In the genomic region with DNA sequence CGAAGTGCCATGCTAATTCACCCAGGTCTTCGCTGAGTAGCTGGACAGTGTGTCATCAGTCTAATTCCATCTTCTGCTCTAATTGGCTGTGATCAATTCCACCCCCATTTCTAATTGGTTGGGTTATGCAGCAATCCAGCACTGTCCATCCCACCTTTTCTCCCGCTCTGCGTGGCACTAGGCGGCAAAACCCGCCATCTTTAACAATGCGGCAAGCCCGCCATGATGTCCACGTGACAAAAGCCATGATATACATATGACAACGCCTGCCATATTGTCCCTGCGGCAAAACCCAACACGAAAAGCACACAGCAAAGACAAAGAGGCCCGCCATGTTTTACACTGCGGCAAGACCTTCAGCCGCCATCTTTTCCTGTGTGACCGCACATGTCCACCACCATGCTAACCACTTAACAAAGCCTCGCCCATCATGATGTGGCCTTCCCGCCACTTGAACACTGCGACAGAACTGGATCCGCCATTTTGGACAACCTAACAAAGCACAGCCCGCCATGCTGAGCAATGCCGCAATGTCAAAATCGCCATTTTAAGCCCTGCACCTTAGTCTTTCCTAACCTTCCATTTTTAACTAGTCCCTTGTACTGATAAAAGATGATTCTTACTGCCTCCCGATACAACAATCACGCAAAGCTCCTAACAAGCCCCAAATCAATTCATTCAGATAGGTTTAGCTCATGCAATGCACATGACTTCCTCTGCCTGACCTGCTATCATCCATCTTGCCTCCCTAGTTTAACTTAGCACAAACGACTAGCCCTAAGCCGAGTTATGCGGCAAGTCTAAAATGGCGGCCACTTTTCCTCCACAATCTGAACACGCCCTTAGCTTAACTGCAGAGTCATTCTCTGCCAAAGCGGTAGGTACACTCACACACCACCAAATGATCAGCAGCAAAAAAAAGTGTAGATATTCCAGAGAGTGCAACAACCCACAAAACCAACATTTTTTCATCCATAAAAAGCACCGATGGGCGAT, we compare ENCODE assay signal across 10 cellular contexts.
DNase-seq lines count a peak whose midpoint lies in the region; ATAC-seq lines count a peak whose summit lies in the region.
"Had no signal": no experiment of that assay in that cellular context is flagged by ENCODE, and none has a peak within 500 bp of the region (broad histone marks: within the 10 kb centered on the region; RNA-seq: fewer than 3 reads in every experiment).

No MANE protein-coding gene starts in this region.

- DNase-seq in T-helper 22 cell (ENCODE audit: low read depth) (peak; percentile 71), kidney tubule cell (ENCODE audit: low spot score) (peak; percentile 96), iPS-NIHi7 (ENCODE audit: extremely low spot score) (no peak)
- DNase-seq: activated B cell treated with CpG ODN at 0.5 μM for 24 hours, lower lobe of right lung had no signal

- peaks cover 16 to 30% (median 19%) of the 10 kb centered on the region in 10 experiments; a peak in 17 of 20 replicates for H3K4me1 ChIP-seq in BLaER1 treated with 17β-estradiol and CSF1 and Interleukin-3, amounts not matched to agents 10 nM and 100 nM
- H3K4me1 ChIP-seq: lower lobe of right lung had no signal

- H3K4me3 ChIP-seq in BLaER1 treated with 17β-estradiol and CSF1 and Interleukin-3, amounts not matched to agents 10 nM and 100 nM: peak overlapping the region; percentile 67 to 85 (median 80)
- H3K4me3 ChIP-seq: lower lobe of right lung had no signal

- H3K4me2 ChIP-seq in BLaER1 treated with 17β-estradiol and CSF1 and Interleukin-3, amounts not matched to agents 10 nM and 100 nM: peak overlapping the region in 9 of 11 experiments; percentile 28 to 71 (median 45); a peak in 12 of 22 replicates

- H3K9me3 ChIP-seq in BLaER1 treated with 17β-estradiol and CSF1 and Interleukin-3, amounts not matched to agents 10 nM and 100 nM (replicated peaks in 1 of 11): peaks cover 0 to 7% (median 0%) of the 10 kb centered on the region in 11 experiments; a peak in 2 of 22 replicates
- H3K9me3 ChIP-seq: lower lobe of right lung had no signal

- peak; percentile 68 for ATAC-seq in GM21576 (IDR thresholded peaks at IDR 0.05; ENCODE audit: unreplicated experiment)
- no peak for ATAC-seq in HG02759 (IDR thresholded peaks at IDR 0.05; ENCODE audit: unreplicated experiment)
- no peak for ATAC-seq in HG02973 (IDR thresholded peaks at IDR 0.05; ENCODE audit: unreplicated experiment)
- no peak for ATAC-seq in HG02642 (IDR thresholded peaks at IDR 0.05; ENCODE audit: poor library complexity, unreplicated experiment)

- H3K36me3 ChIP-seq in BLaER1 treated with 17β-estradiol and CSF1 and Interleukin-3, amounts not matched to agents 10 nM and 100 nM: peaks cover 4 to 31% (median 19%) of the 10 kb centered on the region in 11 experiments; a peak in 19 of 22 replicates
- H3K36me3 ChIP-seq: lower lobe of right lung had no signal

- H4K20me1 ChIP-seq in BLaER1 treated with 17β-estradiol and CSF1 and Interleukin-3, amounts not matched to agents 10 nM and 100 nM: peaks cover 39 to 45% (median 41%) of the 10 kb centered on the region in 11 experiments

- H3K9ac ChIP-seq in BLaER1 treated with 17β-estradiol and CSF1 and Interleukin-3, amounts not matched to agents 10 nM and 100 nM: peak overlapping the region; percentile 87 to 94 (median 91)

- peak overlapping the region; percentile 74 to 92 (median 91) for H3K27ac ChIP-seq in BLaER1 treated with 17β-estradiol and CSF1 and Interleukin-3, amounts not matched to agents 10 nM and 100 nM
- H3K27ac ChIP-seq: lower lobe of right lung had no signal

- no peaks in the 10 kb centered on the region for H3K27me3 ChIP-seq in BLaER1 treated with 17β-estradiol and CSF1 and Interleukin-3, amounts not matched to agents 10 nM and 100 nM
